Comparison of ENCODE assay signal across 35 cellular contexts in genomic region chr13:40422588-40423235, GRCh38.
DNase-seq lines count a peak whose midpoint lies in the region; ATAC-seq, FAIRE-seq and TF ChIP-seq lines count a peak whose summit lies in the region.
"Had no signal": no experiment of that assay in that cellular context is flagged by ENCODE, and none has a peak within 500 bp of the region (broad histone marks: within the 10 kb centered on the region; RNA-seq: fewer than 3 reads in every experiment).

No MANE protein-coding gene starts in this region.

- no peak overlapping the region for H3K27ac ChIP-seq in CD4-positive, CD25-positive, alpha-beta regulatory T cell (ENCODE audit: insufficient read depth, low read length, poor library complexity, severe bottlenecking)
- no peak overlapping the region for H3K27ac ChIP-seq in OCI-LY7 (ENCODE audit: low read depth, low read length, poor library complexity, severe bottlenecking)
- H3K27ac ChIP-seq in keratinocyte (ENCODE audit: control insufficient read depth, insufficient read depth, low read length), result no peak overlapping the region
- H3K27ac ChIP-seq: left lung, neural progenitor cell, parathyroid adenoma, SJSA1, skin epidermis, stomach, thyroid gland, uterus, WERI-Rb-1 had no signal

- H2AFZ ChIP-seq in OCI-LY7 (ENCODE audit: low read length) (peak overlapping the region; percentile 55; the same call in 1 of the 2 replicates), keratinocyte (ENCODE audit: control insufficient read depth, low read length) (no peak overlapping the region)
- H2AFZ ChIP-seq: neural progenitor cell, parathyroid adenoma had no signal

- no peak overlapping the region for H3K4me3 Mint-ChIP-seq in activated CD8-positive, alpha-beta T cell treated with anti-CD3 and anti-CD28 coated beads for 36 hours
- no peak overlapping the region for H3K4me3 Mint-ChIP-seq in activated CD8-positive, alpha-beta T cell treated with anti-CD3 and anti-CD28 coated beads, Interleukin-2, amount 10 ng/mL, durations not matched to agents 7 days and 5 days
- no peak overlapping the region for H3K4me3 Mint-ChIP-seq in CD4-positive, CD25-positive, alpha-beta regulatory T cell
- H3K4me3 Mint-ChIP-seq: activated naive CD8-positive, alpha-beta T cell treated with anti-CD3 and anti-CD28 coated beads, Interleukin-2, amount 50 U/mL, for 24 hours; neural progenitor cell had no signal

- no TSS peak for BruUV-seq in OCI-LY7 (replicated peaks; lab: Mats Ljungman, UMichigan)

- H3K9me1 ChIP-seq in keratinocyte (ENCODE audit: control insufficient read depth, extremely low read depth, insufficient read depth, low read length), result no peaks in the 10 kb centered on the region

- FAIRE-seq in keratinocyte (lab: Jason Lieb, UNC), result peak; percentile 41
- FAIRE-seq: A204.1, HTR-8/SVneo, K562 had no signal

- H3K9ac ChIP-seq in keratinocyte (ENCODE audit: control insufficient read depth, extremely low read depth, insufficient read depth, low read length), result no peak overlapping the region
- H3K9ac ChIP-seq: neural progenitor cell, parathyroid adenoma had no signal

- no peaks in the 10 kb centered on the region for H3K27me3 ChIP-seq in CD4-positive, CD25-positive, alpha-beta regulatory T cell (ENCODE audit: control insufficient read depth, insufficient read depth, low read length)
- no peaks in the 10 kb centered on the region for H3K27me3 ChIP-seq in keratinocyte (ENCODE audit: control insufficient read depth, extremely low read depth, insufficient read depth, low read length)
- H3K27me3 ChIP-seq: left lung, neural progenitor cell, SJSA1, stomach, thyroid gland, uterus had no signal

- H3K9me3 ChIP-seq in CD4-positive, CD25-positive, alpha-beta regulatory T cell (ENCODE audit: control insufficient read depth in 2 of 2, low read length in 2 of 2), result no peaks in the 10 kb centered on the region
- H3K9me3 ChIP-seq in OCI-LY7 (ENCODE audit: low read length) (no peaks in the 10 kb centered on the region; the same call in 1 of the 2 replicates), keratinocyte (ENCODE audit: control insufficient read depth, low read depth, low read length) (no peaks in the 10 kb centered on the region)
- H3K9me3 ChIP-seq: left lung, SJSA1, stomach, thyroid gland, uterus had no signal

- no peaks in the 10 kb centered on the region for H3K36me3 ChIP-seq in CD4-positive, CD25-positive, alpha-beta regulatory T cell (ENCODE audit: control insufficient read depth, insufficient read depth, low read length)
- H3K36me3 ChIP-seq in OCI-LY7 (ENCODE audit: insufficient read depth, low read length) (no peaks in the 10 kb centered on the region; the same call in 1 of the 2 replicates), keratinocyte (ENCODE audit: control insufficient read depth in 2 of 2, extremely low read depth in 1 of 2, insufficient read depth in 2 of 2, low read length in 2 of 2) (no peaks in the 10 kb centered on the region)
- H3K36me3 ChIP-seq: left lung, neural progenitor cell, SJSA1, stomach, thyroid gland, uterus, WERI-Rb-1 had no signal

- no peaks in the 10 kb centered on the region for H3K36me3 Mint-ChIP-seq in activated CD8-positive, alpha-beta T cell treated with anti-CD3 and anti-CD28 coated beads for 36 hours (ENCODE audit: low read depth)
- H3K36me3 Mint-ChIP-seq in activated CD8-positive, alpha-beta T cell treated with anti-CD3 and anti-CD28 coated beads, Interleukin-2, amount 10 ng/mL, durations not matched to agents 7 days and 5 days (ENCODE audit: low read depth), result peaks cover 3% of the 10 kb centered on the region
- no peaks in the 10 kb centered on the region for H3K36me3 Mint-ChIP-seq in CD4-positive, CD25-positive, alpha-beta regulatory T cell
- H3K36me3 Mint-ChIP-seq: neural progenitor cell had no signal

- H3K27me3 Mint-ChIP-seq in activated CD8-positive, alpha-beta T cell treated with anti-CD3 and anti-CD28 coated beads for 36 hours, result no peaks in the 10 kb centered on the region
- no peaks in the 10 kb centered on the region for H3K27me3 Mint-ChIP-seq in activated CD8-positive, alpha-beta T cell treated with anti-CD3 and anti-CD28 coated beads, Interleukin-2, amount 10 ng/mL, durations not matched to agents 7 days and 5 days (ENCODE audit: low read depth)
- H3K27me3 Mint-ChIP-seq in CD4-positive, CD25-positive, alpha-beta regulatory T cell, result no peaks in the 10 kb centered on the region
- H3K27me3 Mint-ChIP-seq: activated naive CD8-positive, alpha-beta T cell treated with anti-CD3 and anti-CD28 coated beads, Interleukin-2, amount 50 U/mL, for 24 hours had no signal

- no peak overlapping the region for H3K4me3 ChIP-seq in CD4-positive, CD25-positive, alpha-beta regulatory T cell (ENCODE audit: low read depth, low read length)
- H3K4me3 ChIP-seq in OCI-LY7 (ENCODE audit: low read depth, low read length, poor library complexity, severe bottlenecking) (no peak overlapping the region), keratinocyte (ENCODE audit: control insufficient read depth in 2 of 3, extremely low read depth in 1 of 3, insufficient read depth in 2 of 3, low read depth in 1 of 3, low read length in 3 of 3) (no peak overlapping the region)
- H3K4me3 ChIP-seq: K562, left lung, neural progenitor cell, SJSA1, skin epidermis, stomach, thyroid gland, uterus had no signal

- H3K79me2 ChIP-seq in OCI-LY7 (ENCODE audit: insufficient read depth, low read depth, low read length) (no peaks in the 10 kb centered on the region), keratinocyte (ENCODE audit: control insufficient read depth, insufficient read depth, low read length) (no peaks in the 10 kb centered on the region)
- H3K79me2 ChIP-seq: parathyroid adenoma had no signal

- H3K4me2 ChIP-seq in OCI-LY7 (ENCODE audit: low read length), result no peak overlapping the region
- H3K4me2 ChIP-seq in keratinocyte (ENCODE audit: control insufficient read depth, extremely low read depth, insufficient read depth, low read depth, low read length), result no peak overlapping the region
- H3K4me2 ChIP-seq: neural progenitor cell had no signal

- H3K9me3 Mint-ChIP-seq in activated CD8-positive, alpha-beta T cell treated with anti-CD3 and anti-CD28 coated beads for 36 hours, result peaks cover 2% of the 10 kb centered on the region
- peaks cover 3% of the 10 kb centered on the region for H3K9me3 Mint-ChIP-seq in activated CD8-positive, alpha-beta T cell treated with anti-CD3 and anti-CD28 coated beads, Interleukin-2, amount 10 ng/mL, durations not matched to agents 7 days and 5 days (ENCODE audit: insufficient read depth)
- H3K9me3 Mint-ChIP-seq in CD4-positive, CD25-positive, alpha-beta regulatory T cell, result peaks cover 0 to 6% (median 0%) of the 10 kb centered on the region in 7 donors
- H3K9me3 Mint-ChIP-seq: activated naive CD8-positive, alpha-beta T cell treated with anti-CD3 and anti-CD28 coated beads, Interleukin-2, amount 50 U/mL, for 24 hours; activated T-helper 2 cell treated with anti-CD3 and anti-CD28 coated beads, Interferon-gamma antibody, Interleukin-2, Interleukin-4, amounts not matched to agents 10 μg/mL and 5 μg/mL and 100 μg/mL, durations not matched to agents 14 hours and 24 hours and 36 hours had no signal

- DNase-seq in activated CD8-positive, alpha-beta T cell treated with anti-CD3 and anti-CD28 coated beads for 36 hours, result no peak
- DNase-seq in activated CD8-positive, alpha-beta T cell treated with anti-CD3 and anti-CD28 coated beads, Interleukin-2, amount 10 ng/mL, durations not matched to agents 7 days and 5 days, result no peak
- no peak for DNase-seq in CD4-positive, CD25-positive, alpha-beta regulatory T cell
- no peak for DNase-seq in OCI-LY7 (ENCODE audit: low spot score)
- no peak for DNase-seq in keratinocyte (ENCODE audit: low read depth, low spot score)
- DNase-seq in DMS114 treated with DMSO at 0.1 percent for 48 hours (lab: John Stamatoyannopoulos, UW; ENCODE audit: unreplicated experiment), result no peak
- DNase-seq: activated CD4-positive, alpha-beta T cell treated with anti-CD3 and anti-CD28 coated beads, Interleukin-2, amount 50 U/mL, for 1 hour; activated naive CD8-positive, alpha-beta T cell treated with anti-CD3 and anti-CD28 coated beads, Interleukin-2, amount 50 U/mL, for 24 hours; central memory CD4-positive, alpha-beta T cell; cortex of kidney; DMS53; effector memory CD4-positive, alpha-beta T cell; erythroblast; glutamatergic neuron; left lung; mesendoderm; NCI-H1048; NCI-H1694 treated with DMSO at 0.1 percent for 48 hours; NCI-H446 treated with DMSO at 0.1 percent for 48 hours; NCI-H82; retina; stomach; thyroid gland; uterus; WERI-Rb-1 had no signal

- peaks cover 9% of the 10 kb centered on the region for H3K4me1 ChIP-seq in CD4-positive, CD25-positive, alpha-beta regulatory T cell (ENCODE audit: control insufficient read depth, insufficient read depth, low read length, poor library complexity, severe bottlenecking)
- H3K4me1 ChIP-seq in OCI-LY7 (ENCODE audit: insufficient read depth, low read length, poor library complexity, severe bottlenecking), result peaks cover 24% of the 10 kb centered on the region
- no peaks in the 10 kb centered on the region for H3K4me1 ChIP-seq in keratinocyte (ENCODE audit: control insufficient read depth, extremely low read depth, insufficient read depth, low read length)
- H3K4me1 ChIP-seq: neural progenitor cell, parathyroid adenoma, SJSA1, stomach, thyroid gland, uterus had no signal

- H4K20me1 ChIP-seq in OCI-LY7 (ENCODE audit: insufficient read depth, low read length), result no peaks in the 10 kb centered on the region
- H4K20me1 ChIP-seq in keratinocyte (ENCODE audit: control insufficient read depth, extremely low read depth, insufficient read depth, low read length), result no peaks in the 10 kb centered on the region

- intact Hi-C loops in activated CD8-positive, alpha-beta T cell treated with anti-CD3 and anti-CD28 coated beads for 36 hours (cut with micrococcal nuclease), result no loop called here
- intact Hi-C loops in OCI-LY7 (cut with micrococcal nuclease; ENCODE audit: unreplicated experiment), result no loop called here

- POLR2A ChIA-PET in activated CD8-positive, alpha-beta T cell treated with anti-CD3 and anti-CD28 coated beads for 36 hours (lab: Charles Lee), result interaction anchor here (0.6 to 1.4 kb wide), 2 partner anchors 26 to 150 kb away, joined by 3 to 6 read pairs; no protein-coding TSS in a partner anchor
- POLR2A ChIA-PET in activated CD8-positive, alpha-beta T cell treated with anti-CD3 and anti-CD28 coated beads, Interleukin-2, amount 10 ng/mL, durations not matched to agents 7 days and 5 days (lab: Charles Lee), result interaction anchor here (1.0 kb wide), 1 partner anchor 34 kb away, joined by 3 read pairs; no protein-coding TSS in a partner anchor
- POLR2A ChIA-PET in OCI-LY7 (lab: Charles Lee), result interaction anchor here (0.7 to 2.4 kb wide), 8 partner anchors 9 to 1661 kb away, joined by 3 to 12 read pairs (median 3); no protein-coding TSS in a partner anchor

- peaks cover 20% of the 10 kb centered on the region for H3K4me1 Mint-ChIP-seq in activated CD8-positive, alpha-beta T cell treated with anti-CD3 and anti-CD28 coated beads for 36 hours (ENCODE audit: low read depth)
- H3K4me1 Mint-ChIP-seq in activated CD8-positive, alpha-beta T cell treated with anti-CD3 and anti-CD28 coated beads, Interleukin-2, amount 10 ng/mL, durations not matched to agents 7 days and 5 days (ENCODE audit: low read depth), result peaks cover 11% of the 10 kb centered on the region
- peaks cover 11 to 23% (median 16%) of the 10 kb centered on the region in 4 donors for H3K4me1 Mint-ChIP-seq in CD4-positive, CD25-positive, alpha-beta regulatory T cell

- dilution Hi-C loops in keratinocyte (cut with MboI; ENCODE audit: extremely low pct_ligation_motif_present, low sequenced_read_pairs), result no loop called here

- peak; percentile 47 for ATAC-seq in activated CD8-positive, alpha-beta T cell treated with anti-CD3 and anti-CD28 coated beads for 36 hours
- ATAC-seq in activated CD8-positive, alpha-beta T cell treated with anti-CD3 and anti-CD28 coated beads, Interleukin-2, amount 10 ng/mL, durations not matched to agents 7 days and 5 days, result no peak
- peak in 1 of 2 donors; percentile 18 for ATAC-seq in CD4-positive, CD25-positive, alpha-beta regulatory T cell (ENCODE audit: low read depth in 2 of 2)
- ATAC-seq in GM18861 (IDR thresholded peaks at IDR 0.05; ENCODE audit: unreplicated experiment) (no peak), GM21717 (IDR thresholded peaks at IDR 0.05; ENCODE audit: unreplicated experiment) (no peak)
- ATAC-seq: activated naive CD8-positive, alpha-beta T cell treated with anti-CD3 and anti-CD28 coated beads, Interleukin-2, amount 50 U/mL, for 24 hours; K562; left lung had no signal

- TF ChIP-seq CTCF in activated CD8-positive, alpha-beta T cell treated with anti-CD3 and anti-CD28 coated beads for 36 hours (IDR thresholded peaks at IDR 0.05), result no peak
- no peak for TF ChIP-seq CTCF in OCI-LY7 (conservative IDR thresholded peaks at IDR 0.05; ENCODE audit: low read length)
- TF ChIP-seq CTCF in keratinocyte (optimal IDR thresholded peaks at IDR 0.05 in 1 of 3, IDR thresholded peaks at IDR 0.05 in 1 of 3, conservative IDR thresholded peaks at IDR 0.05 in 1 of 3; ENCODE audit: extremely low read depth in 1 of 3, insufficient read depth in 2 of 3, low read length in 3 of 3), result no peak

- H3K9me2 ChIP-seq in OCI-LY7 (ENCODE audit: insufficient read depth, low read length), result no peaks in the 10 kb centered on the region

- no peak overlapping the region for H3K27ac Mint-ChIP-seq in activated CD8-positive, alpha-beta T cell treated with anti-CD3 and anti-CD28 coated beads for 36 hours
- no peak overlapping the region for H3K27ac Mint-ChIP-seq in activated CD8-positive, alpha-beta T cell treated with anti-CD3 and anti-CD28 coated beads, Interleukin-2, amount 10 ng/mL, durations not matched to agents 7 days and 5 days
- H3K27ac Mint-ChIP-seq in CD4-positive, CD25-positive, alpha-beta regulatory T cell, result peak overlapping the region; percentile 30 to 80 (median 77)
- H3K27ac Mint-ChIP-seq: activated naive CD8-positive, alpha-beta T cell treated with anti-CD3 and anti-CD28 coated beads, Interleukin-2, amount 50 U/mL, for 24 hours; activated T-helper 2 cell treated with anti-CD3 and anti-CD28 coated beads, Interferon-gamma antibody, Interleukin-2, Interleukin-4, amounts not matched to agents 10 μg/mL and 5 μg/mL and 100 μg/mL, durations not matched to agents 14 hours and 24 hours and 36 hours; neural progenitor cell had no signal

- CTCF ChIA-PET in activated CD8-positive, alpha-beta T cell treated with anti-CD3 and anti-CD28 coated beads for 36 hours (lab: Charles Lee), result interaction anchor here (1.1 to 1.5 kb wide), 3 partner anchors 10 to 28 kb away, joined by 3 to 4 read pairs (median 3); no protein-coding TSS in a partner anchor
- CTCF ChIA-PET in activated CD8-positive, alpha-beta T cell treated with anti-CD3 and anti-CD28 coated beads, Interleukin-2, amount 10 ng/mL, durations not matched to agents 7 days and 5 days (lab: Charles Lee), result interaction anchor here (1.3 to 1.5 kb wide), 2 partner anchors 9 to 12 kb away, joined by 4 to 8 read pairs; no protein-coding TSS in a partner anchor
- CTCF ChIA-PET in OCI-LY7 (lab: Charles Lee; ENCODE audit: unreplicated experiment), result interaction anchor here (0.7 kb wide), 1 partner anchor 9 kb away, joined by 3 read pairs; no protein-coding TSS in a partner anchor

Comparison
In these comparisons a context has a peak if more than half of its experiments do, and no peak if none do; other contexts are left out.
1. H3K27ac Mint-ChIP-seq: peak in CD4-positive, CD25-positive, alpha-beta regulatory T cell (3 of 3); none in activated CD8-positive, alpha-beta T cell treated with anti-CD3 and anti-CD28 coated beads for 36 hours (single experiment) and activated CD8-positive, alpha-beta T cell treated with anti-CD3 and anti-CD28 coated beads, Interleukin-2, amount 10 ng/mL, durations not matched to agents 7 days and 5 days (single experiment).